In genomic region chr17:15112881-15113617, GRCh38 we compare ENCODE assay signal across 1 cellular context.
TF ChIP-seq lines count a peak whose summit lies in the region.

No MANE protein-coding gene starts in this region.

TF ChIP-seq in H1, 55 proteins besides CTCF, POLR2A, EP300 and RAD21:
- TF ChIP-seq CHD7 (IDR thresholded peaks at IDR 0.05; ENCODE audit: insufficient replicate concordance, low read length) (no peak), RXRA (IDR thresholded peaks at IDR 0.05; ENCODE audit: insufficient read depth, low read depth, low read length) (no peak), SP2 (IDR thresholded peaks at IDR 0.05; ENCODE audit: low read length) (no peak), SIN3A (conservative IDR thresholded peaks at IDR 0.05 in 1 of 2, IDR thresholded peaks at IDR 0.05 in 1 of 2; ENCODE audit: low read depth in 1 of 2, low read length in 2 of 2) (no peak)
